In the genomic region with DNA sequence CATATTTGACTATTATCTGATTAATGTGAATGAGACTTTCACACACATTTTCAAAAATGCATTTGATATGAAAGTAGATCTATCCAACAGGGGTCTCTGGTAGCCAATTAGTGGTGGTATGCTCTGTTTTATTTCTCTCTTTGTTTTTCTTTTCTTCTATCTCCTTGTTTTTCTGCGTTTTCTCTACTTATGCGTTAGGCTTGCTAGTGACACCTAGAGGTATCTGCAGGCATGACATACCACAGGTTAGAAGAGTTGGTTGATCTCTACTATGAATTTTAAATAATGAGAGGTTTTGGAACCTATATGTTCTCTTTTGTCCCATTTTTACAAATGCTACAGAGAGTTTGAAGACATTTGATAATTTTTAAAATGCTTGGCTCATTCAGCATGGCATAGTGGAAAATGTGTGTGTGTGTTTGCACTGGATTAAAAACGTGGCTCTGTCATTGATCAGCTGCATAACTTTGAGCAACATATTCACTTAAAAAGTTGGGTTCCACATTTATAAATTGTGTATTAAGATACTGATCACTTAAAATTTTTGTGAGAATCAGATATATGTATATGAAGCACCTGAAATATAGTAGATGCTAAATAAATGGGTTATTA, we compare ENCODE assay signal across 9 cellular contexts. TPM values are rescaled to one million over a fixed set of nuclear protein-coding genes. Genes with fewer than 3 reads are reported as not detected.
DNase-seq lines count a peak whose midpoint lies in the region; ATAC-seq, FAIRE-seq and TF ChIP-seq lines count a peak whose summit lies in the region.
"Had no signal": no experiment of that assay in that cellular context is flagged by ENCODE, and none has a peak within 500 bp of the region (broad histone marks: within the 10 kb centered on the region; RNA-seq: fewer than 3 reads in every experiment).

No MANE protein-coding gene starts in this region.

- no peak overlapping the region for H3K27ac ChIP-seq in AG04450 (ENCODE audit: low read depth, low read length)

- no peaks in the 10 kb centered on the region for H3K9me3 Mint-ChIP-seq in osteocyte (ENCODE audit: unreplicated experiment)
- H3K9me3 Mint-ChIP-seq: IgD-negative memory B cell had no signal

- no peak overlapping the region for H3K4me3 Mint-ChIP-seq in osteocyte (ENCODE audit: unreplicated experiment)
- H3K4me3 Mint-ChIP-seq: IgD-negative memory B cell had no signal

- TF ChIP-seq CTCF in AG04450 (IDR thresholded peaks at IDR 0.05; ENCODE audit: low read depth, low read length): peak; percentile 97
- TF ChIP-seq CTCF in GM12801 (IDR thresholded peaks at IDR 0.05; ENCODE audit: extremely low read depth, insufficient read length): peak; percentile 71
- TF ChIP-seq CTCF in epithelial cell of proximal tubule (conservative IDR thresholded peaks at IDR 0.05; ENCODE audit: low read depth, low read length): peak; percentile 99
- TF ChIP-seq CTCF in osteocyte (IDR thresholded peaks at IDR 0.05): peak; percentile 89

- H3K4me1 Mint-ChIP-seq in osteocyte (ENCODE audit: unreplicated experiment): peaks cover 8% of the 10 kb centered on the region
- H3K4me1 Mint-ChIP-seq: IgD-negative memory B cell had no signal

- H3K27me3 Mint-ChIP-seq in osteocyte (ENCODE audit: unreplicated experiment): peaks cover 29% of the 10 kb centered on the region

- H3K36me3 Mint-ChIP-seq in osteocyte (ENCODE audit: unreplicated experiment): no peaks in the 10 kb centered on the region

- DNase-seq in AG04450 (ENCODE audit: low read depth, low spot score) (peak; percentile 32), RCC 7860 (ENCODE audit: low spot score) (peak; percentile 37), epithelial cell of proximal tubule (ENCODE audit: low read depth) (no peak), osteocyte (ENCODE audit: extremely low spot score, unreplicated experiment) (no peak), NK-92 (lab: John Stamatoyannopoulos, UW; ENCODE audit: unreplicated experiment) (no peak)

- FAIRE-seq in RCC 7860 (lab: Jason Lieb, UNC): peak; percentile 73

- CTCF ChIA-PET in AG04450 (lab: Charles Lee): interaction anchor here (0.5 to 3.7 kb wide), 9 partner anchors 12 to 1099 kb away, joined by 3 to 52 read pairs (median 4); no protein-coding TSS in a partner anchor

- no peaks in the 10 kb centered on the region for H3K27me3 ChIP-seq in AG04450 (ENCODE audit: control insufficient read depth, insufficient read depth, low read length)

- ATAC-seq in HG03064 (IDR thresholded peaks at IDR 0.05; ENCODE audit: low read depth, unreplicated experiment): peak; percentile 71
- ATAC-seq in GM18870 (IDR thresholded peaks at IDR 0.05; ENCODE audit: unreplicated experiment): no peak

- H3K4me3 ChIP-seq in AG04450 (ENCODE audit: low read depth, low read length) (no peak overlapping the region), epithelial cell of proximal tubule (ENCODE audit: low read depth, low read length) (no peak overlapping the region)

- POLR2A ChIA-PET in AG04450 (lab: Yijun Ruan, JAX): no interaction called here

- no peak overlapping the region for H3K27ac Mint-ChIP-seq in osteocyte (ENCODE audit: unreplicated experiment)
- H3K27ac Mint-ChIP-seq: IgD-negative memory B cell had no signal

- no peaks in the 10 kb centered on the region for H3K9me3 ChIP-seq in AG04450 (ENCODE audit: control insufficient read depth, insufficient read depth, low read length)

RNA-seq across cellular contexts. Expression of a gene that starts 28.1 kb away (rescaled TPM):
- 8.9 and 10.4 TPM in 2 replicates for polyA plus RNA-seq in AG04450 (2011; rRNA removed)
- polyA minus RNA-seq in AG04450 (2011; rRNA and poly(A)+ RNA removed): 10.9 and 13.1 TPM in 2 replicates
- 0.86 and 1.4 TPM in 2 replicates for total RNA-seq in epithelial cell of proximal tubule
- total RNA-seq in osteocyte: 33.2 and 36.4 TPM in 2 replicates

Comparison
In these comparisons a context has a peak if more than half of its experiments do, and no peak if none do; other contexts are left out.
1. DNase-seq: peak in AG04450 (single experiment) and RCC 7860 (single experiment); none in epithelial cell of proximal tubule (single experiment), osteocyte (single experiment) and NK-92 (single experiment).
2. RNA of a gene that starts 28.1 kb away (total RNA-seq): 33.2 to 36.4 TPM in osteocyte; 0.86 to 1.4 TPM in epithelial cell of proximal tubule; every median in the first group is over 10 times any median in the second.
3. Peak in every context shown above with its lines, with median percentiles within 50 percentile points of each other: CTCF ChIP-seq.